28 cellular contexts compared by ENCODE assay signal in genomic region chr14:77243853-77244252, GRCh38.
A peak's percentile ranks its signal among the peaks of the same experiment; 100 is the strongest.
DNase-seq lines count a peak whose midpoint lies in the region; ATAC-seq and TF ChIP-seq lines count a peak whose summit lies in the region.
"Had no signal": no experiment of that assay in that cellular context is flagged by ENCODE, and none has a peak within 500 bp of the region (broad histone marks: within the 10 kb centered on the region; RNA-seq: fewer than 3 reads in every experiment).

No MANE protein-coding gene starts in this region.

- no peak overlapping the region for H3K27ac ChIP-seq in coronary artery
- H3K27ac ChIP-seq: cardiac muscle cell, colonic mucosa, esophagus muscularis mucosa, foreskin keratinocyte, lower lobe of right lung, parathyroid adenoma, SJCRH30 had no signal

- no peak overlapping the region for H3K4me3 ChIP-seq in coronary artery
- H3K4me3 ChIP-seq: cardiac muscle cell, colonic mucosa, esophagus muscularis mucosa, lower lobe of right lung, SJCRH30 had no signal

- peak; percentile 53 for DNase-seq in NAMALWA (ENCODE audit: low spot score)
- DNase-seq in germinal center (ENCODE audit: low spot score): peak; percentile 78
- no peak for DNase-seq in coronary artery (ENCODE audit: low spot score)
- no peak for DNase-seq in NCI-H446 (lab: John Stamatoyannopoulos, UW)
- DNase-seq in SW 1271 (lab: John Stamatoyannopoulos, UW): no peak
- DNase-seq: activated CD4-positive, alpha-beta memory T cell treated with anti-CD3 and anti-CD28 coated beads, Interleukin-2, amount 10 ng/mL, durations not matched to agents 7 days and 5 days; activated CD4-positive, CD25-positive, alpha-beta regulatory T cell treated with anti-CD3 and anti-CD28 coated beads, Interleukin-2, amount 50 U/mL, for 72 hours; activated effector memory CD4-positive, alpha-beta T cell treated with Interleukin-2 at 50 U/mL for 16 hours; aorta; CD4-positive, alpha-beta memory T cell; colonic mucosa; endodermal cell; foreskin keratinocyte; lower lobe of right lung; NCI-H1105 treated with DMSO at 0.1 percent for 48 hours; NCI-H1930; NCI-H526 treated with DMSO at 0.1 percent for 48 hours; nephron progenitor cell; SJCRH30; small intestine; stimulated activated CD4-positive, alpha-beta T cell treated with anti-CD3 and anti-CD28 coated beads, Interleukin-1b, Interleukin-23, amount 100 ng/mL, for 48 hours; T-helper 1 cell; trophoblast cell had no signal

- TF ChIP-seq CTCF in coronary artery (IDR thresholded peaks at IDR 0.05): no peak

- ATAC-seq in GM19351 (IDR thresholded peaks at IDR 0.05; ENCODE audit: unreplicated experiment) (peak; percentile 63), GM19467 (IDR thresholded peaks at IDR 0.05; ENCODE audit: unreplicated experiment) (no peak)
- ATAC-seq: foreskin keratinocyte, lower lobe of right lung had no signal

Comparison
In these comparisons a context has a peak if more than half of its experiments do, and no peak if none do; other contexts are left out.
1. DNase-seq: peak in NAMALWA (single experiment) and germinal center (single experiment); none in coronary artery (single experiment), NCI-H446 (0 of 2) and SW 1271 (0 of 2).